ENCODE assay signal across 15 cellular contexts in the genomic region with DNA sequence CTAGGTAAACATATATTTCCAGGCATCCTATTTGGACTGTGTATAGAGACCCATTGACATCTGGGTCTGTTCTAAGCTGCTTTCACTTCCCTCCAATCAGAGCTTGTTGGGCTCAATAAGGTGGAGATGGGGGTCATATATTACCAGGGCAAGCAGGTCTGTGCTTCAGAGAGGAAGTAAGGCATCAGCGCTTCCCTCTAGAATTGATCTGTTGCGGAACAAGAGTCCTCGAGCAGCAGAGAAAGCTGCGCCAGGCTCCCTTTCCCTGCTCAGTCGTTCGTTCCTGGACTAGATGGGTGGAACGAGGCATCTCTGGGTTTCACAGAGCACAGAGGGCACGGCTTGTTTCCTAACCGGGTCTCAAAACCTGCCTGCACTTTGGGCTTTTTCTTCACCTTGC.
DNase-seq lines count a peak whose midpoint lies in the region; ATAC-seq and TF ChIP-seq lines count a peak whose summit lies in the region.
"Had no signal": no experiment of that assay in that cellular context is flagged by ENCODE, and none has a peak within 500 bp of the region (broad histone marks: within the 10 kb centered on the region; RNA-seq: fewer than 3 reads in every experiment).

No MANE protein-coding gene starts in this region.

- H3K4me3 ChIP-seq in neural progenitor cell: no peak overlapping the region
- H3K4me3 ChIP-seq in CD8-positive, alpha-beta memory T cell (ENCODE audit: low read length): no peak overlapping the region
- H3K4me3 ChIP-seq: smooth muscle cell, thoracic aorta had no signal

- POLR2A ChIA-PET in WTC11 (lab: Charles Lee): no interaction called here
- POLR2A ChIA-PET in CD8-positive, alpha-beta memory T cell (lab: Charles Lee): no interaction called here

- H2BK12ac ChIP-seq in H9 (ENCODE audit: insufficient read length, low read depth, low read length): no peak overlapping the region

- H3K36me3 ChIP-seq in neural progenitor cell: no peaks in the 10 kb centered on the region
- H3K36me3 ChIP-seq in CD8-positive, alpha-beta memory T cell (ENCODE audit: insufficient read depth, low read length): no peaks in the 10 kb centered on the region
- H3K36me3 ChIP-seq: thoracic aorta had no signal

- peaks cover 21% of the 10 kb centered on the region for H3F3A ChIP-seq in neural progenitor cell (ENCODE audit: low read depth)

- H4K5ac ChIP-seq in H9 (ENCODE audit: insufficient read length, low read depth, low read length): no peak overlapping the region

- no peak overlapping the region for H3K4ac ChIP-seq in H9 (ENCODE audit: low read depth, low read length)

- no peaks in the 10 kb centered on the region for H3K27me3 ChIP-seq in neural progenitor cell
- no peaks in the 10 kb centered on the region for H3K27me3 ChIP-seq in H9 (ENCODE audit: insufficient read depth, low read length)
- no peaks in the 10 kb centered on the region for H3K27me3 ChIP-seq in CD8-positive, alpha-beta memory T cell (ENCODE audit: insufficient read depth, low read length, poor library complexity, severe bottlenecking)

- no peak overlapping the region for H4K91ac ChIP-seq in H9 (ENCODE audit: insufficient read length, low read depth, low read length)

- H3K9me3 Mint-ChIP-seq in WTC11 (peaks cover 30% of the 10 kb centered on the region), neural progenitor cell (peaks cover 15% of the 10 kb centered on the region), H9 (peaks cover 22 to 26% of the 10 kb centered on the region in 2 experiments)
- H3K9me3 Mint-ChIP-seq in CD8-positive, alpha-beta memory T cell: peaks cover 3 to 9% (median 8%) of the 10 kb centered on the region in 5 donors
- H3K9me3 Mint-ChIP-seq: activated naive CD4-positive, alpha-beta T cell treated with anti-CD3 and anti-CD28 coated beads, Interleukin-2, amount 50 U/mL, for 24 hours had no signal

- H3K27ac Mint-ChIP-seq in WTC11: peak overlapping the region; percentile 64; the same call in 1 of the 2 replicates
- peak overlapping the region; percentile 15 for H3K27ac Mint-ChIP-seq in neural progenitor cell
- no peak overlapping the region; a peak in 1 of 7 replicates for H3K27ac Mint-ChIP-seq in H9
- H3K27ac Mint-ChIP-seq in CD8-positive, alpha-beta memory T cell: no peak overlapping the region
- H3K27ac Mint-ChIP-seq: activated naive CD4-positive, alpha-beta T cell treated with anti-CD3 and anti-CD28 coated beads, Interleukin-2, amount 50 U/mL, for 24 hours had no signal

- H3K23me2 ChIP-seq in H9 (ENCODE audit: insufficient read length, low read depth, low read length, poor library complexity, severe bottlenecking): no peaks in the 10 kb centered on the region

- H3K36me3 Mint-ChIP-seq in WTC11 (peaks cover 22% of the 10 kb centered on the region), neural progenitor cell (peaks cover 11% of the 10 kb centered on the region), H9 (ENCODE audit: insufficient read depth in 1 of 3, low read depth in 3 of 3) (peaks cover 9 to 12% (median 11%) of the 10 kb centered on the region in 3 experiments)
- peaks cover 13 to 18% (median 13%) of the 10 kb centered on the region in 3 donors for H3K36me3 Mint-ChIP-seq in CD8-positive, alpha-beta memory T cell

- H3K18ac ChIP-seq in H9 (ENCODE audit: insufficient read length, low read depth, low read length): no peak overlapping the region

- no peak overlapping the region for H2AK5ac ChIP-seq in H9 (ENCODE audit: insufficient read length, low read length)

- H3T11ph ChIP-seq in H9 (ENCODE audit: low read length): no peak overlapping the region

- H3K14ac ChIP-seq in H9 (ENCODE audit: insufficient read depth, low read length): no peak overlapping the region

- TF ChIP-seq CTCF in WTC11 (IDR thresholded peaks at IDR 0.05) (no peak), neural progenitor cell (IDR thresholded peaks at IDR 0.05) (no peak), H9 (conservative IDR thresholded peaks at IDR 0.05) (no peak)

- H2AFZ ChIP-seq in neural progenitor cell (replicated peaks) (peak overlapping the region; percentile 4), H9 (ENCODE audit: low read length) (no peak overlapping the region)

- H3K79me2 ChIP-seq in neural progenitor cell (ENCODE audit: low read depth) (no peaks in the 10 kb centered on the region), H9 (ENCODE audit: insufficient read depth, low read length) (no peaks in the 10 kb centered on the region)

- no CpG with 5 or more reads among the region's 9 CpGs for WGBS in H9 (ENCODE audit: extremely low coverage, insufficient read length, low lambda C conversion rate)

- no peak for ATAC-seq in WTC11
- ATAC-seq: left cardiac atrium, Right ventricle myocardium inferior had no signal

- H3K27ac ChIP-seq in neural progenitor cell: peak overlapping the region; percentile 57
- no peak overlapping the region for H3K27ac ChIP-seq in H9 (ENCODE audit: insufficient read length, low read depth, low read length)
- H3K27ac ChIP-seq in CD8-positive, alpha-beta memory T cell (ENCODE audit: low read depth, low read length): no peak overlapping the region
- H3K27ac ChIP-seq: KMS-11, thoracic aorta had no signal

- no peaks in the 10 kb centered on the region for H3K79me1 ChIP-seq in H9 (ENCODE audit: insufficient read depth, low read depth, low read length, poor library complexity, severe bottlenecking)

- H2BK120ac ChIP-seq in H9 (ENCODE audit: low read depth, low read length, poor library complexity, severe bottlenecking): no peak overlapping the region

- H3K4me1 Mint-ChIP-seq in WTC11 (peaks cover 12% of the 10 kb centered on the region), neural progenitor cell (peaks cover 16% of the 10 kb centered on the region), H9 (peaks cover 11 to 12% of the 10 kb centered on the region in 2 experiments)
- peaks cover 0 to 4% (median 4%) of the 10 kb centered on the region in 3 donors for H3K4me1 Mint-ChIP-seq in CD8-positive, alpha-beta memory T cell

- CTCF ChIA-PET in WTC11 (lab: Charles Lee): interaction anchor here (1.0 to 1.1 kb wide), 2 partner anchors 67 to 116 kb away, joined by 3 read pairs; no protein-coding TSS in a partner anchor
- CTCF ChIA-PET in CD8-positive, alpha-beta memory T cell (lab: Charles Lee): no interaction called here

- peak overlapping the region; percentile 14 for H3K4me2 ChIP-seq in neural progenitor cell
- H3K4me2 ChIP-seq in H9 (ENCODE audit: insufficient read depth, insufficient read length, low read length): no peak overlapping the region
- H3K4me2 ChIP-seq: KMS-11, smooth muscle cell had no signal

- no peak overlapping the region for H2BK20ac ChIP-seq in H9 (ENCODE audit: low read depth, low read length, poor library complexity, severe bottlenecking)

- peaks cover 6% of the 10 kb centered on the region for H3K27me3 Mint-ChIP-seq in WTC11 (ENCODE audit: low read depth)
- H3K27me3 Mint-ChIP-seq in neural progenitor cell (ENCODE audit: insufficient read depth, low read depth): peaks cover 6% of the 10 kb centered on the region
- peaks cover 4% of the 10 kb centered on the region for H3K27me3 Mint-ChIP-seq in H9 (ENCODE audit: low read depth)
- peaks cover 0 to 2% of the 10 kb centered on the region in 2 donors for H3K27me3 Mint-ChIP-seq in CD8-positive, alpha-beta memory T cell
- H3K27me3 Mint-ChIP-seq: activated naive CD4-positive, alpha-beta T cell treated with anti-CD3 and anti-CD28 coated beads, Interleukin-2, amount 50 U/mL, for 24 hours had no signal

- H3K4me1 ChIP-seq in neural progenitor cell: peaks cover 8% of the 10 kb centered on the region
- H3K4me1 ChIP-seq in H9 (ENCODE audit: insufficient read depth, low read length): no peaks in the 10 kb centered on the region
- no peaks in the 10 kb centered on the region for H3K4me1 ChIP-seq in CD8-positive, alpha-beta memory T cell (ENCODE audit: insufficient read depth, low read length)

- no peak overlapping the region for H2BK5ac ChIP-seq in H9 (ENCODE audit: insufficient read length, low read length)

- no peak overlapping the region for H3K56ac ChIP-seq in H9 (ENCODE audit: insufficient read length, low read depth, low read length)

- no peak overlapping the region for H4K8ac ChIP-seq in H9 (replicated peaks; ENCODE audit: insufficient read length, low read depth, low read length)

- H3K4me3 Mint-ChIP-seq in WTC11 (no peak overlapping the region), neural progenitor cell (no peak overlapping the region), H9 (no peak overlapping the region)
- H3K4me3 Mint-ChIP-seq in CD8-positive, alpha-beta memory T cell: peak overlapping the region in 1 of 7 donors; percentile 39

- H4K20me1 ChIP-seq in neural progenitor cell (ENCODE audit: low read depth) (no peaks in the 10 kb centered on the region), H9 (ENCODE audit: control insufficient read depth, insufficient read depth, insufficient read length) (no peaks in the 10 kb centered on the region)

- no peak overlapping the region for H3K23ac ChIP-seq in H9 (ENCODE audit: insufficient read length, low read depth, low read length)

- H2BK15ac ChIP-seq in H9 (ENCODE audit: low read depth, low read length): no peak overlapping the region

- H3K9ac ChIP-seq in neural progenitor cell (no peak overlapping the region), H9 (ENCODE audit: extremely low read depth, insufficient read length, low read length) (no peak overlapping the region)
- H3K9ac ChIP-seq: KMS-11 had no signal

- DNase-seq in DMS153 (lab: John Stamatoyannopoulos, UW) (peak; percentile 64), DMS153 treated with DMSO at 0.1 percent for 48 hours (lab: John Stamatoyannopoulos, UW; ENCODE audit: unreplicated experiment) (no peak), MV-4-11 (lab: John Stamatoyannopoulos, UW) (peak; percentile 66), WTC11 (ENCODE audit: low spot score) (no peak), neural progenitor cell (ENCODE audit: low spot score) (peak; percentile 4), iPS-NIHi7 (ENCODE audit: extremely low spot score) (no peak), H9 (no peak)
- no peak for DNase-seq in CD8-positive, alpha-beta memory T cell
- DNase-seq: 8988T, left cardiac atrium had no signal

- H3K9me3 ChIP-seq in neural progenitor cell (ENCODE audit: low read depth) (no peaks in the 10 kb centered on the region), H9 (ENCODE audit: control insufficient read depth, low read depth, low read length) (no peaks in the 10 kb centered on the region)
- no peaks in the 10 kb centered on the region for H3K9me3 ChIP-seq in CD8-positive, alpha-beta memory T cell (ENCODE audit: low read length)
- H3K9me3 ChIP-seq: thoracic aorta had no signal

Comparison
In these comparisons a context has a peak if more than half of its experiments do, and no peak if none do; other contexts are left out.
1. DNase-seq: peak in DMS153 (single experiment), MV-4-11 (single experiment) and neural progenitor cell (single experiment); none in DMS153 treated with DMSO at 0.1 percent for 48 hours (single experiment), WTC11 (single experiment), iPS-NIHi7 (single experiment), H9 (single experiment) and CD8-positive, alpha-beta memory T cell (0 of 5).
2. H3K27ac Mint-ChIP-seq: peak in WTC11 (single experiment) and neural progenitor cell (single experiment); none in H9 (0 of 3) and CD8-positive, alpha-beta memory T cell (0 of 8).